ENCODE assay signal across 8 cellular contexts in the genomic region with DNA sequence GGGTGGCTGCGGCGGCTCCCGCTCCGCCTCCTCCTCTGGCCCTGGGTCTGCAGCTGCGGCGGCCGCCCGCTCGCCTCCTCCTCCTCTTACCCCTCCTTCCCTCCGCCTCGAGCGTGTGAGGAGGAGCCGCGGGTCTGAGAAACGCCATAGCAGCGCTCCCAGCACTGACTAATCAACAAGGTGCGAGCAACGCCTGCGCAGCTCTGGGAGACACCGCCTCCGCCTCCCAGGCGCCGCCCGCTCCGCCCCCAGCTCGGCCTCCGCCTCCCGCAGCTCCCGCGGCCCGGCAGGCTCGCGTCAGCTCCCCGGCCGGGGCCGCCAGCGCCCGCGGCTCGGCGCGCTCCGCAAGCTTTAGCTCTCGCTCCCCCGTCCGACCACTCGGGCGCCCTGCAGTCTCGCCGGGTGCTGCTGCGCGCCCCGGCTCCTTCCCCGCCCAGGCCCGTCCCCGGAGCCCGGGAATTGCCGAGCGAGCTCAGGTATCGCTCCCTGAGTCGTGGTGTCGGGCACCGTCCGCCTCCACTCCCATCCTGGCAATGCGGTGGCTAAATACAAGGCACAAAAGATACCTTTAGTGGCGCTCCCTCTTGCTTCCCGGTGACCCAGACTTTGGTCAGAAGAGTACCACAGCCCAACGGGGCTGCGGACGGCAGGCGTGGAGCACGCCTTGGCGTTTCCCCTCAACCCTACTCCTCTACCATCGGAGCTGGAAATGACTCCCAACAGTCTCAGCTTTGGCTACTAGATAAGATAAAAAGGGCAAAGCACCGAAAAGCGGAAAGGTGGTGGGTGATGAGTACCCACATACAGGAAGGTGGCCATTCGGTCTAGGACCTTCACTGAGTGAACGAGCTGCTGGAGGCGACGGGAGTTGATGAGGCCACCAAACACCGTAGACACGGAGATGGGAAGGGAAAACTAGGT. TPM values are rescaled to one million over a fixed set of nuclear protein-coding genes. Genes with fewer than 3 reads are reported as not detected.
DNase-seq lines count a peak whose midpoint lies in the region; ATAC-seq, FAIRE-seq and TF ChIP-seq lines count a peak whose summit lies in the region.

A gene (minus strand): TSS at position 170 of the 921 bp plus-strand sequence. CDS start 454 bp downstream, outside the sequence.

- H3K36me3 ChIP-seq in pancreas (no peaks in the 10 kb centered on the region), thyroid gland (no peaks in the 10 kb centered on the region)

- peak; percentile 72 to 99 for TF ChIP-seq POLR2A in thyroid gland (IDR thresholded peaks at IDR 0.05)

- H3K4me3 Mint-ChIP-seq in activated naive CD8-positive, alpha-beta T cell treated with anti-CD3 and anti-CD28 coated beads, Interleukin-2, amount 10 ng/mL, durations not matched to agents 7 days and 5 days, result peak within 1 kb of the TSS; percentile 82

- H3K27ac Mint-ChIP-seq in activated naive CD8-positive, alpha-beta T cell treated with anti-CD3 and anti-CD28 coated beads, Interleukin-2, amount 10 ng/mL, durations not matched to agents 7 days and 5 days, result no peak within 1 kb of the TSS

- H3K4me1 ChIP-seq in pancreas, result peaks cover 5 to 17% (median 14%) of the 10 kb centered on the region in 3 donors
- H3K4me1 ChIP-seq in thyroid gland, result peaks cover 12 to 18% of the 10 kb centered on the region in 2 donors

- peak; percentile 60 for DNase-seq in GM12864 (ENCODE audit: low read depth)
- DNase-seq in NCI-H1092 (lab: John Stamatoyannopoulos, UW), result peak; percentile 99
- peak; percentile 84 for DNase-seq in SKM-1 (lab: John Stamatoyannopoulos, UW; ENCODE audit: unreplicated experiment)
- DNase-seq in activated naive CD8-positive, alpha-beta T cell treated with anti-CD3 and anti-CD28 coated beads, Interleukin-2, amount 10 ng/mL, durations not matched to agents 7 days and 5 days, result peak; percentile 87
- peak; percentile 96 for DNase-seq in Right ventricle myocardium inferior (ENCODE audit: missing footprints)
- DNase-seq in pancreas, result peak; percentile 95 to 98 (median 97)
- peak; percentile 96 to 97 for DNase-seq in thyroid gland

- no peaks in the 10 kb centered on the region for H3K9me3 Mint-ChIP-seq in activated naive CD8-positive, alpha-beta T cell treated with anti-CD3 and anti-CD28 coated beads, Interleukin-2, amount 10 ng/mL, durations not matched to agents 7 days and 5 days

- H3K4me3 ChIP-seq in GM12864 (ENCODE audit: low read depth, low read length), result peak within 1 kb of the TSS; percentile 48
- H3K4me3 ChIP-seq in pancreas, result peak within 1 kb of the TSS; percentile 48 to 92 (median 79)
- H3K4me3 ChIP-seq in thyroid gland (replicated peaks in 1 of 3), result peak within 1 kb of the TSS; percentile 51 to 83 (median 71)

- ATAC-seq in HG02610 (IDR thresholded peaks at IDR 0.05; ENCODE audit: unreplicated experiment) (peak; percentile 99), Right ventricle myocardium inferior (peak; percentile 98), pancreas (peak; percentile 87 to 93 (median 90))
- peak; percentile 98 for ATAC-seq in activated naive CD8-positive, alpha-beta T cell treated with anti-CD3 and anti-CD28 coated beads, Interleukin-2, amount 10 ng/mL, durations not matched to agents 7 days and 5 days (ENCODE audit: low read depth)

- peaks cover 23% of the 10 kb centered on the region for H3K4me1 Mint-ChIP-seq in activated naive CD8-positive, alpha-beta T cell treated with anti-CD3 and anti-CD28 coated beads, Interleukin-2, amount 10 ng/mL, durations not matched to agents 7 days and 5 days

- TF ChIP-seq CTCF in GM12864 (IDR thresholded peaks at IDR 0.05; ENCODE audit: low read depth, low read length, missing control alignments), result peak; percentile 47
- TF ChIP-seq CTCF in pancreas (IDR thresholded peaks at IDR 0.05), result peak; percentile 22 to 65 (median 58)
- TF ChIP-seq CTCF in thyroid gland (IDR thresholded peaks at IDR 0.05), result peak; percentile 29 to 95 (median 60)

- FAIRE-seq in pancreas (lab: Jason Lieb, UNC), result no peak

- POLR2A ChIA-PET in activated naive CD8-positive, alpha-beta T cell treated with anti-CD3 and anti-CD28 coated beads, Interleukin-2, amount 10 ng/mL, durations not matched to agents 7 days and 5 days (lab: Charles Lee), result interaction anchor here (0.7 kb wide), 1 partner anchor 385 kb away, joined by 3 read pairs; no protein-coding TSS in a partner anchor

- H3K9me3 ChIP-seq in pancreas, result no peaks in the 10 kb centered on the region
- no peaks in the 10 kb centered on the region for H3K9me3 ChIP-seq in thyroid gland

- H3K27ac ChIP-seq in pancreas (peak within 1 kb of the TSS; percentile 79 to 89 (median 87)), thyroid gland (peak within 1 kb of the TSS; percentile 56 to 79 (median 74))

- H3K27me3 ChIP-seq in pancreas (no peaks in the 10 kb centered on the region), thyroid gland (no peaks in the 10 kb centered on the region)

- H3K27me3 Mint-ChIP-seq in activated naive CD8-positive, alpha-beta T cell treated with anti-CD3 and anti-CD28 coated beads, Interleukin-2, amount 10 ng/mL, durations not matched to agents 7 days and 5 days, result peaks cover 64% of the 10 kb centered on the region

- H3K36me3 Mint-ChIP-seq in activated naive CD8-positive, alpha-beta T cell treated with anti-CD3 and anti-CD28 coated beads, Interleukin-2, amount 10 ng/mL, durations not matched to agents 7 days and 5 days, result no peaks in the 10 kb centered on the region

- WGBS in pancreas, 2 donors, result 0 to 1% methylated on average over 50 to 82 of the region's 82 CpGs
- 2 to 6% methylated on average over 30 to 35 of the region's 82 CpGs for WGBS in thyroid gland, 2 donors

- intact Hi-C loops in Right ventricle myocardium inferior (cut with DNase I) (loop anchor here (2.0 to 10.0 kb wide), 4 partner anchors 74 to 314 kb away; no protein-coding TSS in a partner anchor), pancreas (cut with DNase I) (loop anchor here in 2 of 3 donors (10.0 kb wide), 1 partner anchor 196 kb away; no protein-coding TSS in a partner anchor), thyroid gland (cut with DNase I) (loop anchor here (5.0 kb wide), 2 partner anchors 184 to 199 kb away; no protein-coding TSS in a partner anchor)

RNA-seq across cellular contexts. Expression of the gene that starts here (rescaled TPM):
- total RNA-seq in activated naive CD8-positive, alpha-beta T cell treated with anti-CD3 and anti-CD28 coated beads, Interleukin-2, amount 10 ng/mL, durations not matched to agents 7 days and 5 days, result under 1 TPM in 1 of 2 experiments, not detected in 1; 0.06 TPM
- total RNA-seq in Right ventricle myocardium inferior (22.7 TPM), pancreas (10 to 100 TPM in 4 of 6 donors, 1 to 10 TPM in 2; 8.8 to 55.9 (median 17.9) TPM), thyroid gland (1 to 10 TPM; 4.6 to 6.8 (median 5.8) TPM)
- 1 to 10 TPM; 2.9 to 3.6 TPM for polyA plus RNA-seq in pancreas

Comparison
In these comparisons a context has a peak if more than half of its experiments do, and no peak if none do; other contexts are left out.
1. Peak in every context shown above with its lines: DNase-seq, ATAC-seq, H3K4me3 ChIP-seq and H3K27ac ChIP-seq.
2. RNA of the gene that starts here (total RNA-seq): 22.7 TPM in Right ventricle myocardium inferior (single experiment), 8.8 to 55.9 TPM in pancreas and 4.6 to 6.8 TPM in thyroid gland; 0.06 TPM in activated naive CD8-positive, alpha-beta T cell treated with anti-CD3 and anti-CD28 coated beads, Interleukin-2, amount 10 ng/mL, durations not matched to agents 7 days and 5 days; every median in the first group is over 4 times any median in the second.
3. Peak in DNase-seq and ATAC-seq in activated naive CD8-positive, alpha-beta T cell treated with anti-CD3 and anti-CD28 coated beads, Interleukin-2, amount 10 ng/mL, durations not matched to agents 7 days and 5 days; RNA of the gene not detected or under 1 TPM.